In the genomic region with DNA sequence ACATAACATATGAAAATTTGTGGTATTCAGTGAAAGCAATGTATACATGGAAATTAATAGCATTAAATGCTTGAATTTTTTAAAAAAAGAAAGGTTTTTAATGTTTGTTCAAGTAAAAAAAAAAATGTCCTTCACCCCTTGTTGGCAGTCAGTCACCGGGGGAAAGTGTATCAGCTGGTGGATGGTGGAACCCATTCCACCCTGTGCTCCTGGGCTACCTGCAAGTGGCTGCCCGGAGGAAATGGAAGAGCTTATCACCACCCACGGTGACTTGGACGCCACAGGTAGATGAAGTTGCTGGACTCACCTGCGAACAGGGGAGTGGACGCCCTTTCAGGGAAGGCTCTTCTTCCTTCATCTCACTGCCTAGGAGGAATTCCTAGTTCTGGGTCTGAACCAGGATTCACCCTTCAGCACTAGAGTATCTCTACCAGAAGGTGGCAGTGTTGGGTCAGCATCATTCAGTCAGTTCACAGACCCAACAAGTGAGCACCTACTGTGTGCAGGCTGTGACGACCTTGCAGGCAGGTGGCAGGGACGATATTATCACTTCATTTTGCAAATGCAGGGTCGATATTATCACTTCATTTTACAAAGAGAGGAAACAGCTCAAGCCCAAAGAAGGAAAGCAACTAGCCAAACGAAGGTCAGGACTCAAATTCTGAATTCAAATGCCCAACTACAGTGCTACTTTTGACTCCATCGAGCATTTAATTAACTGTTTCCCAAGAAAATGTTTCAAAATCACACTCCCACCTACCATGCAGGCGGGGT, we compare ENCODE assay signal across 1 cellular context.
TF ChIP-seq lines count a peak whose summit lies in the region.

No MANE protein-coding gene starts in this region.

TF ChIP-seq in HEK293, 187 proteins besides CTCF, POLR2A, EP300 and RAD21 (continued from another document):
- TF ChIP-seq, protein P1, sequence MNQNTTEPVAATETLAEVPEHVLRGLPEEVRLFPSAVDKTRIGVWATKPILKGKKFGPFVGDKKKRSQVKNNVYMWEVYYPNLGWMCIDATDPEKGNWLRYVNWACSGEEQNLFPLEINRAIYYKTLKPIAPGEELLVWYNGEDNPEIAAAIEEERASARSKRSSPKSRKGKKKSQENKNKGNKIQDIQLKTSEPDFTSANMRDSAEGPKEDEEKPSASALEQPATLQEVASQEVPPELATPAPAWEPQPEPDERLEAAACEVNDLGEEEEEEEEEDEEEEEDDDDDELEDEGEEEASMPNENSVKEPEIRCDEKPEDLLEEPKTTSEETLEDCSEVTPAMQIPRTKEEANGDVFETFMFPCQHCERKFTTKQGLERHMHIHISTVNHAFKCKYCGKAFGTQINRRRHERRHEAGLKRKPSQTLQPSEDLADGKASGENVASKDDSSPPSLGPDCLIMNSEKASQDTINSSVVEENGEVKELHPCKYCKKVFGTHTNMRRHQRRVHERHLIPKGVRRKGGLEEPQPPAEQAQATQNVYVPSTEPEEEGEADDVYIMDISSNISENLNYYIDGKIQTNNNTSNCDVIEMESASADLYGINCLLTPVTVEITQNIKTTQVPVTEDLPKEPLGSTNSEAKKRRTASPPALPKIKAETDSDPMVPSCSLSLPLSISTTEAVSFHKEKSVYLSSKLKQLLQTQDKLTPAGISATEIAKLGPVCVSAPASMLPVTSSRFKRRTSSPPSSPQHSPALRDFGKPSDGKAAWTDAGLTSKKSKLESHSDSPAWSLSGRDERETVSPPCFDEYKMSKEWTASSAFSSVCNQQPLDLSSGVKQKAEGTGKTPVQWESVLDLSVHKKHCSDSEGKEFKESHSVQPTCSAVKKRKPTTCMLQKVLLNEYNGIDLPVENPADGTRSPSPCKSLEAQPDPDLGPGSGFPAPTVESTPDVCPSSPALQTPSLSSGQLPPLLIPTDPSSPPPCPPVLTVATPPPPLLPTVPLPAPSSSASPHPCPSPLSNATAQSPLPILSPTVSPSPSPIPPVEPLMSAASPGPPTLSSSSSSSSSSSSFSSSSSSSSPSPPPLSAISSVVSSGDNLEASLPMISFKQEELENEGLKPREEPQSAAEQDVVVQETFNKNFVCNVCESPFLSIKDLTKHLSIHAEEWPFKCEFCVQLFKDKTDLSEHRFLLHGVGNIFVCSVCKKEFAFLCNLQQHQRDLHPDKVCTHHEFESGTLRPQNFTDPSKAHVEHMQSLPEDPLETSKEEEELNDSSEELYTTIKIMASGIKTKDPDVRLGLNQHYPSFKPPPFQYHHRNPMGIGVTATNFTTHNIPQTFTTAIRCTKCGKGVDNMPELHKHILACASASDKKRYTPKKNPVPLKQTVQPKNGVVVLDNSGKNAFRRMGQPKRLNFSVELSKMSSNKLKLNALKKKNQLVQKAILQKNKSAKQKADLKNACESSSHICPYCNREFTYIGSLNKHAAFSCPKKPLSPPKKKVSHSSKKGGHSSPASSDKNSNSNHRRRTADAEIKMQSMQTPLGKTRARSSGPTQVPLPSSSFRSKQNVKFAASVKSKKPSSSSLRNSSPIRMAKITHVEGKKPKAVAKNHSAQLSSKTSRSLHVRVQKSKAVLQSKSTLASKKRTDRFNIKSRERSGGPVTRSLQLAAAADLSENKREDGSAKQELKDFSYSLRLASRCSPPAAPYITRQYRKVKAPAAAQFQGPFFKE (tag by site-specific recombination; IDR thresholded peaks at IDR 0.05; ENCODE audit: borderline replicate concordance), result no peak
- no peak for TF ChIP-seq ZNF214 (tag by site-specific recombination; IDR thresholded peaks at IDR 0.05; ENCODE audit: borderline replicate concordance)
- TF ChIP-seq IKZF3 (tag by site-specific recombination; IDR thresholded peaks at IDR 0.05), result no peak
- TF ChIP-seq, protein P2, sequence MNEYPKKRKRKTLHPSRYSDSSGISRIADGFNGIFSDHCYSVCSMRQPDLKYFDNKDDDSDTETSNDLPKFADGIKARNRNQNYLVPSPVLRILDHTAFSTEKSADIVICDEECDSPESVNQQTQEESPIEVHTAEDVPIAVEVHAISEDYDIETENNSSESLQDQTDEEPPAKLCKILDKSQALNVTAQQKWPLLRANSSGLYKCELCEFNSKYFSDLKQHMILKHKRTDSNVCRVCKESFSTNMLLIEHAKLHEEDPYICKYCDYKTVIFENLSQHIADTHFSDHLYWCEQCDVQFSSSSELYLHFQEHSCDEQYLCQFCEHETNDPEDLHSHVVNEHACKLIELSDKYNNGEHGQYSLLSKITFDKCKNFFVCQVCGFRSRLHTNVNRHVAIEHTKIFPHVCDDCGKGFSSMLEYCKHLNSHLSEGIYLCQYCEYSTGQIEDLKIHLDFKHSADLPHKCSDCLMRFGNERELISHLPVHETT (tag by site-specific recombination; IDR thresholded peaks at IDR 0.05), result no peak
- TF ChIP-seq, protein P3, sequence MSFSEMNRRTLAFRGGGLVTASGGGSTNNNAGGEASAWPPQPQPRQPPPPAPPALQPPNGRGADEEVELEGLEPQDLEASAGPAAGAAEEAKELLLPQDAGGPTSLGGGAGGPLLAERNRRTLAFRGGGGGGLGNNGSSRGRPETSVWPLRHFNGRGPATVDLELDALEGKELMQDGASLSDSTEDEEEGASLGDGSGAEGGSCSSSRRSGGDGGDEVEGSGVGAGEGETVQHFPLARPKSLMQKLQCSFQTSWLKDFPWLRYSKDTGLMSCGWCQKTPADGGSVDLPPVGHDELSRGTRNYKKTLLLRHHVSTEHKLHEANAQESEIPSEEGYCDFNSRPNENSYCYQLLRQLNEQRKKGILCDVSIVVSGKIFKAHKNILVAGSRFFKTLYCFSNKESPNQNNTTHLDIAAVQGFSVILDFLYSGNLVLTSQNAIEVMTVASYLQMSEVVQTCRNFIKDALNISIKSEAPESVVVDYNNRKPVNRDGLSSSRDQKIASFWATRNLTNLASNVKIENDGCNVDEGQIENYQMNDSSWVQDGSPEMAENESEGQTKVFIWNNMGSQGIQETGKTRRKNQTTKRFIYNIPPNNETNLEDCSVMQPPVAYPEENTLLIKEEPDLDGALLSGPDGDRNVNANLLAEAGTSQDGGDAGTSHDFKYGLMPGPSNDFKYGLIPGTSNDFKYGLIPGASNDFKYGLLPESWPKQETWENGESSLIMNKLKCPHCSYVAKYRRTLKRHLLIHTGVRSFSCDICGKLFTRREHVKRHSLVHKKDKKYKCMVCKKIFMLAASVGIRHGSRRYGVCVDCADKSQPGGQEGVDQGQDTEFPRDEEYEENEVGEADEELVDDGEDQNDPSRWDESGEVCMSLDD (tag by site-specific recombination; IDR thresholded peaks at IDR 0.05), result no peak
- TF ChIP-seq, protein P4, sequence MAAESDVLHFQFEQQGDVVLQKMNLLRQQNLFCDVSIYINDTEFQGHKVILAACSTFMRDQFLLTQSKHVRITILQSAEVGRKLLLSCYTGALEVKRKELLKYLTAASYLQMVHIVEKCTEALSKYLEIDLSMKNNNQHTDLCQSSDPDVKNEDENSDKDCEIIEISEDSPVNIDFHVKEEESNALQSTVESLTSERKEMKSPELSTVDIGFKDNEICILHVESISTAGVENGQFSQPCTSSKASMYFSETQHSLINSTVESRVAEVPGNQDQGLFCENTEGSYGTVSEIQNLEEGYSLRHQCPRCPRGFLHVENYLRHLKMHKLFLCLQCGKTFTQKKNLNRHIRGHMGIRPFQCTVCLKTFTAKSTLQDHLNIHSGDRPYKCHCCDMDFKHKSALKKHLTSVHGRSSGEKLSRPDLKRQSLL (tag by site-specific recombination; IDR thresholded peaks at IDR 0.05), result no peak
- TF ChIP-seq, protein P5, sequence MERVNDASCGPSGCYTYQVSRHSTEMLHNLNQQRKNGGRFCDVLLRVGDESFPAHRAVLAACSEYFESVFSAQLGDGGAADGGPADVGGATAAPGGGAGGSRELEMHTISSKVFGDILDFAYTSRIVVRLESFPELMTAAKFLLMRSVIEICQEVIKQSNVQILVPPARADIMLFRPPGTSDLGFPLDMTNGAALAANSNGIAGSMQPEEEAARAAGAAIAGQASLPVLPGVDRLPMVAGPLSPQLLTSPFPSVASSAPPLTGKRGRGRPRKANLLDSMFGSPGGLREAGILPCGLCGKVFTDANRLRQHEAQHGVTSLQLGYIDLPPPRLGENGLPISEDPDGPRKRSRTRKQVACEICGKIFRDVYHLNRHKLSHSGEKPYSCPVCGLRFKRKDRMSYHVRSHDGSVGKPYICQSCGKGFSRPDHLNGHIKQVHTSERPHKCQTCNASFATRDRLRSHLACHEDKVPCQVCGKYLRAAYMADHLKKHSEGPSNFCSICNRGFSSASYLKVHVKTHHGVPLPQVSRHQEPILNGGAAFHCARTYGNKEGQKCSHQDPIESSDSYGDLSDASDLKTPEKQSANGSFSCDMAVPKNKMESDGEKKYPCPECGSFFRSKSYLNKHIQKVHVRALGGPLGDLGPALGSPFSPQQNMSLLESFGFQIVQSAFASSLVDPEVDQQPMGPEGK (tag by site-specific recombination; IDR thresholded peaks at IDR 0.05), result no peak
- TF ChIP-seq, protein P6, sequence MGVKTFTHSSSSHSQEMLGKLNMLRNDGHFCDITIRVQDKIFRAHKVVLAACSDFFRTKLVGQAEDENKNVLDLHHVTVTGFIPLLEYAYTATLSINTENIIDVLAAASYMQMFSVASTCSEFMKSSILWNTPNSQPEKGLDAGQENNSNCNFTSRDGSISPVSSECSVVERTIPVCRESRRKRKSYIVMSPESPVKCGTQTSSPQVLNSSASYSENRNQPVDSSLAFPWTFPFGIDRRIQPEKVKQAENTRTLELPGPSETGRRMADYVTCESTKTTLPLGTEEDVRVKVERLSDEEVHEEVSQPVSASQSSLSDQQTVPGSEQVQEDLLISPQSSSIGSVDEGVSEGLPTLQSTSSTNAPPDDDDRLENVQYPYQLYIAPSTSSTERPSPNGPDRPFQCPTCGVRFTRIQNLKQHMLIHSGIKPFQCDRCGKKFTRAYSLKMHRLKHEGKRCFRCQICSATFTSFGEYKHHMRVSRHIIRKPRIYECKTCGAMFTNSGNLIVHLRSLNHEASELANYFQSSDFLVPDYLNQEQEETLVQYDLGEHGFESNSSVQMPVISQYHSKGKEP (tag by site-specific recombination; IDR thresholded peaks at IDR 0.05), result no peak
- peak; percentile 61; the same call in 1 of the 2 replicates for TF ChIP-seq ZNF2 (tag by site-specific recombination; IDR thresholded peaks at IDR 0.05)
